12 cellular contexts compared by ENCODE assay signal in the genomic region with DNA sequence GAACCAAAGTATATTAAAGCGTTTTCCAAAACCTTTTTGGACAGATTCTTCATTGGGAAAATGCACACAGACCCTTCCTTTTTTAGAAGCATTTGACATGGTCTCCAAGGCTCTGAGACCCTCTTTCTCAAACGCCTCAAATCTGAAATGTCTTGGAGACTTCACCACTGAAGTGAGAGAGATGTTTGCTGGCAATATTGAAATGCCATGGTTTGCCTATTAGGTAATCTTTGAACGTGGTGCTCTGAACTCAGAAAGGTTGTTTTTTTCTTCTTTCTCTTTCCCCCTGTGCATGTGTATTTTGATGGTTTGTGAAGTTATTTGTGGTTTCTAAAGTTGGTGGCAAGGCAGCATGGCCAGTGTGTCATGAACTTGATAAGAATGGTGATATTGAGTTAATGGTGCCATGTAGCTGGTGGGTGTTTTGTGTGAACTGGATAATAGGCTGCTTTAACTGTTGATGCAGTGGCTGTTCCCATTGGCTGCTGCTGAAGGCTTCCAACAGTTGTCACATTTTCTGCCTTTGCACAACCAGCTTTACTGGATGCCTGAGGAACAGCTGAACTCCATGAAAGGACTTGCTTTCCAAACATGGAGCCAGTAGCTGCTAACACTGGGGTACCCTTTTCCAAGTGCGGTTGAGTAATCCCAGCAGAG. TPM values are rescaled to one million over a fixed set of nuclear protein-coding genes. Genes with fewer than 3 reads are reported as not detected.
DNase-seq lines count a peak whose midpoint lies in the region; ATAC-seq and TF ChIP-seq lines count a peak whose summit lies in the region.
"Had no signal": no experiment of that assay in that cellular context is flagged by ENCODE, and none has a peak within 500 bp of the region (broad histone marks: within the 10 kb centered on the region; RNA-seq: fewer than 3 reads in every experiment).

No MANE protein-coding gene starts in this region.

- no peaks in the 10 kb centered on the region for H3K27me3 ChIP-seq in PC-3 (ENCODE audit: low read length)
- H3K27me3 ChIP-seq in thyroid gland: no peaks in the 10 kb centered on the region

- H4K20me1 ChIP-seq in PC-3 (ENCODE audit: low read length): no peaks in the 10 kb centered on the region

- POLR2A ChIA-PET in PC-3 (lab: Charles Lee; ENCODE audit: unreplicated experiment): no interaction called here

- no peaks in the 10 kb centered on the region for H3K9me2 ChIP-seq in PC-3 (replicated peaks; ENCODE audit: low read length)

- H2AFZ ChIP-seq in PC-3 (ENCODE audit: low read length): no peak overlapping the region

- no peak overlapping the region for H3K27ac ChIP-seq in PC-3 (ENCODE audit: low read length)
- H3K27ac ChIP-seq in thyroid gland: no peak overlapping the region

- peak overlapping the region; percentile 86 to 96 (median 88) for H3K4me3 Mint-ChIP-seq in nephron
- H3K4me3 Mint-ChIP-seq in activated T-helper 17 cell treated with anti-CD3 and anti-CD28 coated beads, Interleukin-2, amount 50 U/mL, for 72 hours: no peak overlapping the region
- H3K4me3 Mint-ChIP-seq: B cell had no signal

- WGBS in thyroid gland, 2 donors: 43 to 49% methylated on average over 4 of the region's 4 CpGs

- H3F3A ChIP-seq in PC-3 (ENCODE audit: low read length, unreplicated experiment): no peaks in the 10 kb centered on the region

- H3K4me2 ChIP-seq in PC-3 (ENCODE audit: low read length): peak overlapping the region; percentile 94; the same call in 1 of the 2 replicates

- TF ChIP-seq CTCF in PC-3 (conservative IDR thresholded peaks at IDR 0.05; ENCODE audit: low read depth, low read length) (no peak), fibroblast of mammary gland (conservative IDR thresholded peaks at IDR 0.05; ENCODE audit: control insufficient read depth, insufficient read depth, low read depth, low read length) (no peak), nephron (IDR thresholded peaks at IDR 0.05; ENCODE audit: unreplicated experiment in 3 of 3) (no peak), mucosa of descending colon (IDR thresholded peaks at IDR 0.05) (no peak), thyroid gland (IDR thresholded peaks at IDR 0.05) (no peak)

- intact Hi-C loops in PC-3 (cut with micrococcal nuclease) (no loop called here), mucosa of descending colon (cut with DNase I, micrococcal nuclease) (no loop called here), thyroid gland (cut with DNase I) (no loop called here)

- H3K36me3 ChIP-seq in PC-3 (ENCODE audit: low read depth, low read length) (no peaks in the 10 kb centered on the region), mucosa of descending colon (ENCODE audit: low read depth) (no peaks in the 10 kb centered on the region), thyroid gland (no peaks in the 10 kb centered on the region)

- TF ChIP-seq POLR2A in thyroid gland (IDR thresholded peaks at IDR 0.05) (no peak), GM18505 (IDR thresholded peaks at IDR 0.05; ENCODE audit: borderline replicate concordance, extremely low read depth, insufficient read depth, insufficient read length) (no peak)

- DNase-seq in AG08396 (ENCODE audit: low spot score) (peak; percentile 39), PC-3 (no peak), fibroblast of mammary gland (ENCODE audit: low read depth) (peak; percentile 31), mucosa of descending colon (no peak), thyroid gland (no peak)
- DNase-seq: activated T-cell treated with anti-CD3 and anti-CD28 coated beads for 4 hours; NCI-H2081; stimulated activated CD4-positive, alpha-beta T cell treated with anti-CD3 and anti-CD28 coated beads, Interleukin-2, amount 100 ng/mL, for 24 hours had no signal

- H3K4me3 ChIP-seq in PC-3 (ENCODE audit: low read length) (no peak overlapping the region), fibroblast of mammary gland (ENCODE audit: control insufficient read depth, low read depth, low read length) (peak overlapping the region; percentile 73), mucosa of descending colon (no peak overlapping the region), thyroid gland (replicated peaks in 1 of 3) (no peak overlapping the region)

- H3K79me2 ChIP-seq in PC-3 (ENCODE audit: low read length): no peaks in the 10 kb centered on the region

- no peaks in the 10 kb centered on the region for H3K36me3 Mint-ChIP-seq in nephron (ENCODE audit: low read depth)
- no peaks in the 10 kb centered on the region for H3K36me3 Mint-ChIP-seq in activated T-helper 17 cell treated with anti-CD3 and anti-CD28 coated beads, Interleukin-2, amount 50 U/mL, for 72 hours (ENCODE audit: low read depth)

- H3K27ac Mint-ChIP-seq in nephron: peak overlapping the region; percentile 24 to 41 (median 40)
- no peak overlapping the region for H3K27ac Mint-ChIP-seq in activated T-helper 17 cell treated with anti-CD3 and anti-CD28 coated beads, Interleukin-2, amount 50 U/mL, for 72 hours
- H3K27ac Mint-ChIP-seq: B cell had no signal

- no TSS peak for BruUV-seq in PC-3 (replicated peaks; lab: Mats Ljungman, UMichigan)

- CTCF ChIA-PET in PC-3 (lab: Charles Lee): no interaction called here

- no peaks in the 10 kb centered on the region for H3K9me3 ChIP-seq in PC-3 (ENCODE audit: low read length)
- H3K9me3 ChIP-seq in mucosa of descending colon: no peaks in the 10 kb centered on the region
- no peaks in the 10 kb centered on the region for H3K9me3 ChIP-seq in thyroid gland

- H3K4me1 Mint-ChIP-seq in nephron: peaks cover 27% of the 10 kb centered on the region
- no peaks in the 10 kb centered on the region for H3K4me1 Mint-ChIP-seq in activated T-helper 17 cell treated with anti-CD3 and anti-CD28 coated beads, Interleukin-2, amount 50 U/mL, for 72 hours

- H3K4me1 ChIP-seq in PC-3 (ENCODE audit: insufficient read depth, low read length) (no peaks in the 10 kb centered on the region), mucosa of descending colon (ENCODE audit: low read depth) (no peaks in the 10 kb centered on the region), thyroid gland (peaks cover 0 to 3% of the 10 kb centered on the region in 2 donors)

- ATAC-seq in PC-3: no peak
- no peak for ATAC-seq in mucosa of descending colon
- ATAC-seq in activated T-helper 17 cell treated with anti-CD3 and anti-CD28 coated beads, Interleukin-2, amount 50 U/mL, for 72 hours (replicated peaks): no peak
- ATAC-seq in GM18505 (IDR thresholded peaks at IDR 0.05; ENCODE audit: unreplicated experiment): no peak

- H3K9ac ChIP-seq in PC-3 (ENCODE audit: low read length): no peak overlapping the region

- no peaks in the 10 kb centered on the region for H3K9me3 Mint-ChIP-seq in nephron
- H3K9me3 Mint-ChIP-seq in activated T-helper 17 cell treated with anti-CD3 and anti-CD28 coated beads, Interleukin-2, amount 50 U/mL, for 72 hours: no peaks in the 10 kb centered on the region

- peaks cover 11% of the 10 kb centered on the region for H3K27me3 Mint-ChIP-seq in nephron (ENCODE audit: low read depth)
- peaks cover 36% of the 10 kb centered on the region for H3K27me3 Mint-ChIP-seq in activated T-helper 17 cell treated with anti-CD3 and anti-CD28 coated beads, Interleukin-2, amount 50 U/mL, for 72 hours

RNA-seq across cellular contexts. Expression of gene PALM2AKAP2, which starts 1.7 kb away (rescaled TPM):
- 0.22 and 1.2 TPM in 2 replicates for total RNA-seq in PC-3 (2014; rRNA removed)
- total RNA-seq in mucosa of descending colon: 1 to 10 TPM in 2 of 3 donors, under 1 TPM in 1; 0.69 to 5.3 (median 2.0) TPM
- 10 to 100 TPM in 3 of 4 donors, 1 to 10 TPM in 1; 9.9 to 25.4 (median 13.1) TPM for total RNA-seq in thyroid gland
- total RNA-seq in activated T-helper 17 cell treated with anti-CD3 and anti-CD28 coated beads, Interleukin-2, amount 50 U/mL, for 72 hours: 1 to 10 TPM; 1.5 to 3.5 TPM
- total RNA-seq: B cell had no signal

Comparison
In these comparisons a context has a peak if more than half of its experiments do, and no peak if none do; other contexts are left out.
1. DNase-seq: peak in AG08396 (single experiment) and fibroblast of mammary gland (single experiment); none in PC-3 (single experiment), mucosa of descending colon (0 of 3) and thyroid gland (0 of 2).